Comparison of ENCODE assay signal across 22 cellular contexts in genomic region chr2:161033059-161033660, GRCh38.
"Had no signal": no experiment of that assay in that cellular context is flagged by ENCODE, and none has a peak within 500 bp of the region (broad histone marks: within the 10 kb centered on the region; RNA-seq: fewer than 3 reads in every experiment).

No MANE protein-coding gene starts in this region.

- H3K36me3 Mint-ChIP-seq: activated naive CD4-positive, alpha-beta T cell treated with anti-CD3 and anti-CD28 coated beads, Interleukin-2, amount 50 U/mL, for 24 hours; stimulated activated naive B cell treated with anti-CD40 and anti-IgM and Interleukin-4, amounts not matched to agents 10 μg/mL and 1 μg/mL and 100 μg/mL, for 72 hours; WTC11 had no signal

- H3K4me1 Mint-ChIP-seq: memory B cell, nephron, WTC11 had no signal

- DNase-seq: activated CD4-positive, alpha-beta memory T cell treated with anti-CD3 and anti-CD28 coated beads, Interleukin-2, amount 10 ng/mL, durations not matched to agents 7 days and 5 days; activated CD4-positive, alpha-beta T cell treated with anti-CD3 and anti-CD28 coated beads for 4 hours; activated T-cell treated with anti-CD3 and anti-CD28 coated beads, Interleukin-2, amount 50 U/mL, for 24 hours; amygdala; body of pancreas; caudate nucleus; esophagus squamous epithelium; hippocampal formation; kidney; left ventricle myocardium inferior; occipital lobe; stimulated activated CD4-positive, alpha-beta T cell treated with anti-CD3 and anti-CD28 coated beads, Interleukin-12 subunit alpha, Interleukin-12 subunit beta, amount 100 ng/mL, for 4 hours; stimulated activated CD4-positive, alpha-beta T cell treated with anti-CD3 and anti-CD28 coated beads, Interleukin-2, amount 100 ng/mL, for 24 hours; stimulated activated naive B cell treated with anti-CD40 and anti-IgM and Interleukin-4, amounts not matched to agents 10 μg/mL and 1 μg/mL and 100 μg/mL, for 72 hours; T-helper 2 cell; thyroid gland had no signal

- H3K36me3 ChIP-seq: esophagus squamous epithelium, left ventricle myocardium inferior, prostate gland, thyroid gland had no signal

- H3K4me1 ChIP-seq: body of pancreas, prostate gland had no signal

- H3K4me3 ChIP-seq: body of pancreas, esophagus squamous epithelium, left ventricle myocardium inferior, prostate gland, thyroid gland had no signal

- H3K27me3 Mint-ChIP-seq: activated T-cell treated with anti-CD3 and anti-CD28 coated beads, Interleukin-2, amount 50 U/mL, for 24 hours had no signal

- H3K9me3 ChIP-seq: body of pancreas, esophagus squamous epithelium, left ventricle myocardium inferior, prostate gland, thyroid gland had no signal

- H3K27ac Mint-ChIP-seq: activated CD4-positive, alpha-beta memory T cell treated with anti-CD3 and anti-CD28 coated beads, Interleukin-2, amount 10 ng/mL, durations not matched to agents 7 days and 5 days; activated naive CD4-positive, alpha-beta T cell treated with anti-CD3 and anti-CD28 coated beads, Interleukin-2, amount 50 U/mL, for 24 hours; activated T-cell treated with anti-CD3 and anti-CD28 coated beads, Interleukin-2, amount 50 U/mL, for 24 hours; memory B cell; nephron; stimulated activated naive B cell treated with anti-CD40 and anti-IgM and Interleukin-4, amounts not matched to agents 10 μg/mL and 1 μg/mL and 100 μg/mL, for 72 hours; WTC11 had no signal

- H3K4me3 Mint-ChIP-seq: activated CD4-positive, alpha-beta memory T cell treated with anti-CD3 and anti-CD28 coated beads, Interleukin-2, amount 10 ng/mL, durations not matched to agents 7 days and 5 days; activated naive CD4-positive, alpha-beta T cell treated with anti-CD3 and anti-CD28 coated beads, Interleukin-2, amount 50 U/mL, for 24 hours; activated T-cell treated with anti-CD3 and anti-CD28 coated beads, Interleukin-2, amount 50 U/mL, for 24 hours; memory B cell; nephron; stimulated activated naive B cell treated with anti-CD40 and anti-IgM and Interleukin-4, amounts not matched to agents 10 μg/mL and 1 μg/mL and 100 μg/mL, for 72 hours; WTC11 had no signal

- ATAC-seq: body of pancreas; sciatic nerve; stimulated activated naive B cell treated with anti-CD40 and anti-IgM and Interleukin-4, amounts not matched to agents 10 μg/mL and 1 μg/mL and 100 μg/mL, for 72 hours; WTC11 had no signal
